17 cellular contexts compared by ENCODE assay signal in genomic region chr4:6147441-6147840, GRCh38. TPM values are rescaled to one million over a fixed set of nuclear protein-coding genes. Genes with fewer than 3 reads are reported as not detected.
DNase-seq lines count a peak whose midpoint lies in the region; ATAC-seq and TF ChIP-seq lines count a peak whose summit lies in the region.
"Had no signal": no experiment of that assay in that cellular context is flagged by ENCODE, and none has a peak within 500 bp of the region (broad histone marks: within the 10 kb centered on the region; RNA-seq: fewer than 3 reads in every experiment).

No MANE protein-coding gene starts in this region.

- peaks cover 9% of the 10 kb centered on the region for H3K9me3 Mint-ChIP-seq in activated CD8-positive, alpha-beta memory T cell treated with anti-CD3 and anti-CD28 coated beads, Interleukin-2, amount 10 ng/mL, durations not matched to agents 7 days and 5 days (ENCODE audit: low read depth)
- H3K9me3 Mint-ChIP-seq in effector memory CD8-positive, alpha-beta T cell: peaks cover 0 to 3% of the 10 kb centered on the region in 2 donors

- WGBS in aorta, 2 donors: 70 to 72% methylated on average over 6 of the region's 6 CpGs

- ATAC-seq in activated CD8-positive, alpha-beta memory T cell treated with anti-CD3 and anti-CD28 coated beads, Interleukin-2, amount 10 ng/mL, durations not matched to agents 7 days and 5 days: no peak
- ATAC-seq in RWPE2 (ENCODE audit: low read depth): no peak
- ATAC-seq in effector memory CD8-positive, alpha-beta T cell (replicated peaks): no peak
- no peak for ATAC-seq in aorta (ENCODE audit: low FRiP score)
- ATAC-seq: CD8-positive, alpha-beta T cell had no signal

- H3K27ac Mint-ChIP-seq in activated CD8-positive, alpha-beta memory T cell treated with anti-CD3 and anti-CD28 coated beads, Interleukin-2, amount 10 ng/mL, durations not matched to agents 7 days and 5 days: peak overlapping the region; percentile 59
- H3K27ac Mint-ChIP-seq in effector memory CD8-positive, alpha-beta T cell: peak overlapping the region; percentile 78 to 79
- H3K27ac Mint-ChIP-seq: CD8-positive, alpha-beta T cell; HFFc6 had no signal

- H3K4me1 ChIP-seq in RWPE2 (ENCODE audit: insufficient read depth, poor library complexity, severe bottlenecking) (no peaks in the 10 kb centered on the region), aorta (ENCODE audit: control insufficient read depth in 1 of 2, insufficient read depth in 2 of 2, low read length in 2 of 2) (no peaks in the 10 kb centered on the region)

- H3K27me3 ChIP-seq in RWPE2 (ENCODE audit: insufficient read depth, poor library complexity, severe bottlenecking) (peaks cover 5% of the 10 kb centered on the region), aorta (ENCODE audit: control insufficient read depth in 1 of 2, insufficient read depth in 2 of 2, low read length in 1 of 2) (no peaks in the 10 kb centered on the region)

- H3K36me3 Mint-ChIP-seq in activated CD8-positive, alpha-beta memory T cell treated with anti-CD3 and anti-CD28 coated beads, Interleukin-2, amount 10 ng/mL, durations not matched to agents 7 days and 5 days: peaks cover 59% of the 10 kb centered on the region
- peaks cover 6% of the 10 kb centered on the region for H3K36me3 Mint-ChIP-seq in effector memory CD8-positive, alpha-beta T cell (ENCODE audit: insufficient read depth)
- H3K36me3 Mint-ChIP-seq: CD8-positive, alpha-beta T cell had no signal

- no peak for TF ChIP-seq CTCF in RWPE2 (IDR thresholded peaks at IDR 0.05; ENCODE audit: poor library complexity, severe bottlenecking)

- CTCF ChIA-PET in activated CD8-positive, alpha-beta memory T cell treated with anti-CD3 and anti-CD28 coated beads, Interleukin-2, amount 10 ng/mL, durations not matched to agents 7 days and 5 days (lab: Charles Lee): no interaction called here

- H3K9me3 ChIP-seq in RWPE2 (ENCODE audit: severe bottlenecking) (no peaks in the 10 kb centered on the region), aorta (ENCODE audit: control insufficient read depth, low read length) (peaks cover 4% of the 10 kb centered on the region)

- no peak overlapping the region for H3K4me3 Mint-ChIP-seq in activated CD8-positive, alpha-beta memory T cell treated with anti-CD3 and anti-CD28 coated beads, Interleukin-2, amount 10 ng/mL, durations not matched to agents 7 days and 5 days
- H3K4me3 Mint-ChIP-seq in effector memory CD8-positive, alpha-beta T cell: no peak overlapping the region
- H3K4me3 Mint-ChIP-seq: CD8-positive, alpha-beta T cell; HFFc6 had no signal

- peaks cover 23% of the 10 kb centered on the region for H3K4me1 Mint-ChIP-seq in activated CD8-positive, alpha-beta memory T cell treated with anti-CD3 and anti-CD28 coated beads, Interleukin-2, amount 10 ng/mL, durations not matched to agents 7 days and 5 days
- H3K4me1 Mint-ChIP-seq in effector memory CD8-positive, alpha-beta T cell (ENCODE audit: low read depth in 2 of 2): peaks cover 20 to 46% of the 10 kb centered on the region in 2 donors

- no peaks in the 10 kb centered on the region for H3K27me3 Mint-ChIP-seq in activated CD8-positive, alpha-beta memory T cell treated with anti-CD3 and anti-CD28 coated beads, Interleukin-2, amount 10 ng/mL, durations not matched to agents 7 days and 5 days
- H3K27me3 Mint-ChIP-seq in effector memory CD8-positive, alpha-beta T cell: no peaks in the 10 kb centered on the region

- H3K27ac ChIP-seq in RWPE2 (ENCODE audit: poor library complexity, severe bottlenecking): no peak overlapping the region
- H3K27ac ChIP-seq in aorta (ENCODE audit: low read depth in 1 of 2, low read length in 2 of 2): no peak overlapping the region

- DNase-seq in activated CD8-positive, alpha-beta memory T cell treated with anti-CD3 and anti-CD28 coated beads, Interleukin-2, amount 10 ng/mL, durations not matched to agents 7 days and 5 days: no peak
- no peak for DNase-seq in activated CD8-positive, alpha-beta memory T cell treated with anti-CD3 and anti-CD28 coated beads, Interleukin-2, amount 50 U/mL, for 4 hours
- DNase-seq in RWPE2 (ENCODE audit: low spot score): peak; percentile 20
- DNase-seq in effector memory CD8-positive, alpha-beta T cell: no peak
- DNase-seq in aorta: peak; percentile 17 to 33
- DNase-seq in cerebellar nuclear complex (lab: John Stamatoyannopoulos, UW): no peak
- DNase-seq in pons (ENCODE audit: low spot score): no peak
- DNase-seq: 8988T; C1 segment of cervical spinal cord; CD8-positive, alpha-beta T cell; COR-L47; DMS153; DMS79 treated with DMSO at 0.1 percent for 48 hours; EL; HCEC 1CT; HFFc6 had no signal

- H3K36me3 ChIP-seq in RWPE2 (ENCODE audit: low read depth) (no peaks in the 10 kb centered on the region), aorta (ENCODE audit: control insufficient read depth in 1 of 2, insufficient read depth in 2 of 2, low read length in 1 of 2) (no peaks in the 10 kb centered on the region)

- H3K4me3 ChIP-seq in RWPE2 (ENCODE audit: severe bottlenecking): no peak overlapping the region
- no peak overlapping the region for H3K4me3 ChIP-seq in aorta (ENCODE audit: low read length in 2 of 2)

- intact Hi-C loops in aorta (cut with DNase I): no loop called here

RNA-seq across cellular contexts. Expression of gene JAKMIP1, which starts 52.9 kb away (rescaled TPM):
- 10 to 100 TPM; 41.7 to 57.8 TPM for total RNA-seq in activated CD8-positive, alpha-beta memory T cell treated with anti-CD3 and anti-CD28 coated beads, Interleukin-2, amount 10 ng/mL, durations not matched to agents 7 days and 5 days
- under 1 TPM; 0.21 to 0.23 TPM for total RNA-seq in aorta
- under 1 TPM; 0.08 to 0.50 TPM for polyA plus RNA-seq in aorta
- total RNA-seq: HFFc6, HT1080 had no signal

Comparison
In these comparisons a context has a peak if more than half of its experiments do, and no peak if none do; other contexts are left out.
1. DNase-seq: peak in RWPE2 (single experiment) and aorta (2 of 2); none in activated CD8-positive, alpha-beta memory T cell treated with anti-CD3 and anti-CD28 coated beads, Interleukin-2, amount 10 ng/mL, durations not matched to agents 7 days and 5 days (single experiment), activated CD8-positive, alpha-beta memory T cell treated with anti-CD3 and anti-CD28 coated beads, Interleukin-2, amount 50 U/mL, for 4 hours (single experiment), effector memory CD8-positive, alpha-beta T cell (0 of 3), cerebellar nuclear complex (0 of 2) and pons (single experiment).
2. RNA of gene JAKMIP1, which starts 52.9 kb away (total RNA-seq): 41.7 to 57.8 TPM in activated CD8-positive, alpha-beta memory T cell treated with anti-CD3 and anti-CD28 coated beads, Interleukin-2, amount 10 ng/mL, durations not matched to agents 7 days and 5 days; 0.21 to 0.23 TPM in aorta; every median in the first group is over 10 times any median in the second.